In the genomic region with DNA sequence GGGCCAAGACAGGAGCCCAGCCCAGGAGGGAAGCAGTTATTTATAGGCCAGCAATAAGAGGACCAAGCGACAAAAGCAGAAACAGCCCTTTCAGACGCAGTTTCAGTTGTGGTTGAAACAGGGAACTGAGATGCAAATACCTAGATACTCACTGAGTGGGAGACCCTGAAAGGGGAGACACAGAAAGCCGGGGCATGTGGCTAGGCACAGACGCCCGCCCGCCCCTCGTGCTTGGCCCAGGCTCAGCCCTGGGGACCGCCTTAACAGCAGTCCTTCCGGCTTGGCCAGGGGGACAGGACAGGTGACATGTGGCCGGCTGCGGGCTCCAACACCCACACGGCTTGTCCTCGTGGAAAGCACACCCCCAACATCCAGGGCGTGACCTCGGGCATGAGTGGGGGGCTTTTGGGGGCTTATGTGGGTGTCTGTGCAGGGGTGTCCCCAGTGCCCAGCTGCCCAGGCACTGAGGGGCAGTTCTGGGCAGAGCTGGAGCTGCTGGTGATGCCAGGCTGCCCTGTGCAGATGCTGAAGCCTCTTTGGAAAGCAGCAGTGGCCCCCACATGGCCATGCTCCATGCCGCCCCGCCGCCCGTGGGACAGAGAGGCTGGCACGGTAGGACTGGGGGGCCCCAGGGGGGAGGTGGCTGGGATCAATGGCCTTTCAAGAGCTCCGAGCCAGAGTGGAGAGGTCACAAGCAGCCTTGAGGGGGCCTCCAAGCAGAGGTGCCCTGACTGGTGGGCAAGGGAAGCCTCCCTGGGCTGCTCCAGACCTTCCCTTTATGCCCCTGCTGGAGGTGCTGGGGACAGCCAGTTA, we compare ENCODE assay signal across 9 cellular contexts. TPM values are rescaled to one million over a fixed set of nuclear protein-coding genes. Genes with fewer than 3 reads are reported as not detected.
A peak's percentile ranks its signal among the peaks of the same experiment; 100 is the strongest.
DNase-seq lines count a peak whose midpoint lies in the region; ATAC-seq and TF ChIP-seq lines count a peak whose summit lies in the region.
"Had no signal": no experiment of that assay in that cellular context is flagged by ENCODE, and none has a peak within 500 bp of the region (broad histone marks: within the 10 kb centered on the region; RNA-seq: fewer than 3 reads in every experiment).

No MANE protein-coding gene starts in this region.

- H3K4me1 Mint-ChIP-seq in naive B cell = peaks cover 43 to 65% (median 50%) of the 10 kb centered on the region in 3 donors
- H3K4me1 Mint-ChIP-seq in CD8-positive, alpha-beta T cell (ENCODE audit: low read depth) = no peaks in the 10 kb centered on the region

- no peaks in the 10 kb centered on the region for H3K36me3 Mint-ChIP-seq in naive B cell
- H3K36me3 Mint-ChIP-seq in CD8-positive, alpha-beta T cell = no peaks in the 10 kb centered on the region

- H3K4me1 ChIP-seq in CD8-positive, alpha-beta T cell (ENCODE audit: insufficient read depth, low read length) = no peaks in the 10 kb centered on the region

- H3K4me3 Mint-ChIP-seq in naive B cell = peak overlapping the region; percentile 84 to 96 (median 90)
- H3K4me3 Mint-ChIP-seq in CD8-positive, alpha-beta T cell = no peak overlapping the region

- ATAC-seq in GM19023 (IDR thresholded peaks at IDR 0.05; ENCODE audit: unreplicated experiment) = peak; percentile 80
- ATAC-seq in HG02763 (IDR thresholded peaks at IDR 0.05; ENCODE audit: unreplicated experiment) = peak; percentile 77
- ATAC-seq in naive B cell (ENCODE audit: low read depth in 2 of 2) = peak; percentile 80 to 81
- ATAC-seq in CD8-positive, alpha-beta T cell = no peak

- H3K4me3 ChIP-seq in CD8-positive, alpha-beta T cell (ENCODE audit: low read depth, low read length) = no peak overlapping the region

- H3K27me3 Mint-ChIP-seq in naive B cell = no peaks in the 10 kb centered on the region
- no peaks in the 10 kb centered on the region for H3K27me3 Mint-ChIP-seq in CD8-positive, alpha-beta T cell (ENCODE audit: low read depth)

- H3K9me3 Mint-ChIP-seq in naive B cell = peaks cover 0 to 2% (median 0%) of the 10 kb centered on the region in 7 donors
- peaks cover 2% of the 10 kb centered on the region for H3K9me3 Mint-ChIP-seq in CD8-positive, alpha-beta T cell

- peak overlapping the region; percentile 59 to 98 (median 85) for H3K27ac Mint-ChIP-seq in naive B cell
- H3K27ac Mint-ChIP-seq in CD8-positive, alpha-beta T cell = no peak overlapping the region

- CTCF ChIA-PET in CD8-positive, alpha-beta T cell (lab: Charles Lee) = no interaction called here

- DNase-seq in NOMO-1 treated with dmso at 0.1 percent for 144 hours (lab: John Stamatoyannopoulos, UW; ENCODE audit: unreplicated experiment) (peak; percentile 77), naive B cell (peak; percentile 87), NCI-H82 (lab: John Stamatoyannopoulos, UW) (no peak), COLO829 (ENCODE audit: low spot score) (no peak)
- no peak for DNase-seq in CD8-positive, alpha-beta T cell
- no peak for DNase-seq in effector CD8-positive, alpha-beta T cell (lab: John Stamatoyannopoulos, UW)

- H3K36me3 ChIP-seq in CD8-positive, alpha-beta T cell (ENCODE audit: insufficient read depth, low read length) = no peaks in the 10 kb centered on the region

- TF ChIP-seq CTCF in CD8-positive, alpha-beta T cell (IDR thresholded peaks at IDR 0.05) = no peak

- POLR2A ChIA-PET in CD8-positive, alpha-beta T cell (lab: Charles Lee) = no interaction called here

- H3K27me3 ChIP-seq in CD8-positive, alpha-beta T cell (ENCODE audit: insufficient read depth, low read length) = no peaks in the 10 kb centered on the region

- intact Hi-C loops in CD8-positive, alpha-beta T cell (cut with DNase I, micrococcal nuclease) = no loop called here

- H3K9me3 ChIP-seq in CD8-positive, alpha-beta T cell (ENCODE audit: low read length) = no peaks in the 10 kb centered on the region

- H3K27ac ChIP-seq in CD8-positive, alpha-beta T cell (ENCODE audit: low read depth, low read length) = no peak overlapping the region

RNA-seq across cellular contexts. Expression of gene PLD4, which starts 2.1 kb away (rescaled TPM):
- 100 to 1,000 TPM in 5 of 6 donors, 10 to 100 TPM in 1; 77.4 to 264 (median 182) TPM for polyA plus RNA-seq in naive B cell (ENCODE audit: low read depth in 6 of 6)
- under 1 TPM; 0.31 to 0.43 TPM for total RNA-seq in CD8-positive, alpha-beta T cell
- total RNA-seq: LHCN-M2 had no signal

RNA-seq across cellular contexts. Expression of gene AHNAK2, which starts 51.3 kb away (rescaled TPM):
- polyA plus RNA-seq in naive B cell (ENCODE audit: low read depth in 6 of 6) = under 1 TPM in 5 of 6 donors, not detected in 1; 0.63 to 0.92 (median 0.70) TPM
- under 1 TPM; 0.06 to 0.14 TPM for total RNA-seq in CD8-positive, alpha-beta T cell

RNA-seq across cellular contexts. Expression of gene CLBA1, which starts 58.8 kb away (rescaled TPM):
- polyA plus RNA-seq in naive B cell (ENCODE audit: low read depth in 6 of 6) = 1 to 10 TPM in 1 of 6 donors, under 1 TPM in 4, not detected in 1; 0.59 to 1.1 (median 0.85) TPM
- total RNA-seq in CD8-positive, alpha-beta T cell = 1 to 10 TPM in 1 of 2 experiments, under 1 TPM in 1; 0.84 to 1.0 TPM

Comparison
In these comparisons a context has a peak if more than half of its experiments do, and no peak if none do; other contexts are left out.
1. DNase-seq: peak in NOMO-1 treated with dmso at 0.1 percent for 144 hours (single experiment) and naive B cell (single experiment); none in CD8-positive, alpha-beta T cell (0 of 7), NCI-H82 (single experiment), COLO829 (single experiment) and effector CD8-positive, alpha-beta T cell (single experiment).